ENCODE assay signal across 16 cellular contexts in the genomic region with DNA sequence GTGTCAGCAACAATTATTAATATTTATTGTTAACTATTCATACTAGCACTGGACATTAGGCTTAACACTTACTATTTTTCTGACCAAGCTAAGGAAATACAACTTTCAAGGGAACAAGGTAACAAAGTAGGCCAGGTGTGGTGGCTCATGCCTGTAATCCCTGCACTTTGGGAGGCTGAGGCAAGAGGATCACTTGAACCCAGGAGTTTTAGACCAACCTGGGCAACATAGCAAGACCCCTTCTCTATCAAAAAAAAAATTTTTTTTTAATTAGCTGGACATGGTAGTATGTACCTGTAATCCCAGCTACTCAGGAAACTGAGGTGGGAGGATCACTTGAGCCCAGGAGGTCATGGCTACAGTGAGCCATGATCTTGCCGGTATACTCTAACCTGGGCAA.
A peak's percentile ranks its signal among the peaks of the same experiment; 100 is the strongest.
DNase-seq lines count a peak whose midpoint lies in the region; ATAC-seq and TF ChIP-seq lines count a peak whose summit lies in the region.
"Had no signal": no experiment of that assay in that cellular context is flagged by ENCODE, and none has a peak within 500 bp of the region (broad histone marks: within the 10 kb centered on the region; RNA-seq: fewer than 3 reads in every experiment).

No MANE protein-coding gene starts in this region.

- no peaks in the 10 kb centered on the region for H3K27me3 Mint-ChIP-seq in CD4-positive, alpha-beta T cell
- H3K27me3 Mint-ChIP-seq in WTC11 (ENCODE audit: low read depth) = no peaks in the 10 kb centered on the region
- H3K27me3 Mint-ChIP-seq: CD8-positive, alpha-beta memory T cell; IgD-negative memory B cell had no signal

- H3K23ac ChIP-seq in mesenchymal stem cell (ENCODE audit: low read length in 2 of 2) = no peak overlapping the region

- no peak overlapping the region for H2BK15ac ChIP-seq in mesenchymal stem cell (ENCODE audit: low read depth, poor library complexity, severe bottlenecking)

- no peak overlapping the region for H3K9ac ChIP-seq in mesenchymal stem cell (ENCODE audit: low read length)

- TF ChIP-seq EP300 in transverse colon (IDR thresholded peaks at IDR 0.05; ENCODE audit: low read depth) = no peak
- TF ChIP-seq EP300 in upper lobe of left lung (IDR thresholded peaks at IDR 0.05) = no peak

- no peak overlapping the region for H4K91ac ChIP-seq in mesenchymal stem cell (ENCODE audit: low read length)

- H2BK5ac ChIP-seq in mesenchymal stem cell (ENCODE audit: low read depth, low read length, poor library complexity, severe bottlenecking) = no peak overlapping the region

- H3K4me3 ChIP-seq in mesenchymal stem cell (ENCODE audit: insufficient read depth in 1 of 2, low read depth in 1 of 2, low read length in 2 of 2) = no peak overlapping the region
- H3K4me3 ChIP-seq in transverse colon = no peak overlapping the region
- no peak overlapping the region for H3K4me3 ChIP-seq in right cardiac atrium (ENCODE audit: low read length)
- no peak overlapping the region for H3K4me3 ChIP-seq in upper lobe of left lung
- H3K4me3 ChIP-seq: A549, GM23338 had no signal

- H3K27ac Mint-ChIP-seq in CD4-positive, alpha-beta T cell = peak overlapping the region; percentile 54
- no peak overlapping the region for H3K27ac Mint-ChIP-seq in WTC11
- H3K27ac Mint-ChIP-seq: GM23338 had no signal

- H3K4me2 ChIP-seq in mesenchymal stem cell (ENCODE audit: low read length, poor library complexity, severe bottlenecking) = no peak overlapping the region
- H3K4me2 ChIP-seq: GM23338 had no signal

- no peak for TF ChIP-seq CTCF in CD4-positive, alpha-beta T cell (IDR thresholded peaks at IDR 0.05)
- no peak for TF ChIP-seq CTCF in WTC11 (IDR thresholded peaks at IDR 0.05)
- no peak for TF ChIP-seq CTCF in transverse colon (IDR thresholded peaks at IDR 0.05)
- TF ChIP-seq CTCF in upper lobe of left lung (IDR thresholded peaks at IDR 0.05) = no peak

- TF ChIP-seq POLR2A in transverse colon (IDR thresholded peaks at IDR 0.05) = no peak
- no peak for TF ChIP-seq POLR2A in upper lobe of left lung (IDR thresholded peaks at IDR 0.05)

- no CpG with 5 or more reads among the region's 1 CpG for WGBS in mesenchymal stem cell
- WGBS in transverse colon (ENCODE audit: low coverage in 1 of 2), 2 donors = 100% methylated on average over 1 of the region's 1 CpG
- 100% methylated on average over 1 of the region's 1 CpG for WGBS in right cardiac atrium
- WGBS in upper lobe of left lung, 2 donors = 93 to 100% methylated on average over 1 of the region's 1 CpG

- peaks cover 64% of the 10 kb centered on the region for H3K4me1 Mint-ChIP-seq in CD4-positive, alpha-beta T cell (ENCODE audit: low read depth)
- H3K4me1 Mint-ChIP-seq in WTC11 = peaks cover 17% of the 10 kb centered on the region

- no peak overlapping the region for H3K27ac ChIP-seq in CD4-positive, alpha-beta T cell (ENCODE audit: low read depth, low read length)
- H3K27ac ChIP-seq in mesenchymal stem cell (ENCODE audit: low read length, poor library complexity, severe bottlenecking) (peak overlapping the region; percentile 79), transverse colon (peak overlapping the region; percentile 61 to 79 (median 65)), right cardiac atrium (ENCODE audit: low read length) (no peak overlapping the region), upper lobe of left lung (no peak overlapping the region)

- CTCF ChIA-PET in CD4-positive, alpha-beta T cell (lab: Charles Lee) = interaction anchor here (0.8 kb wide), 1 partner anchor 9 kb away, joined by 3 read pairs; no protein-coding TSS in a partner anchor
- CTCF ChIA-PET in WTC11 (lab: Charles Lee) = interaction anchor here (1.0 kb wide), 1 partner anchor 9 kb away, joined by 3 read pairs; no protein-coding TSS in a partner anchor

- peaks cover 3 to 12% of the 10 kb centered on the region in 2 experiments for H3K36me3 ChIP-seq in mesenchymal stem cell (ENCODE audit: control insufficient read depth in 1 of 2, insufficient read depth in 2 of 2, low read depth in 1 of 2, low read length in 2 of 2)
- no peaks in the 10 kb centered on the region for H3K36me3 ChIP-seq in transverse colon
- H3K36me3 ChIP-seq in upper lobe of left lung = peaks cover 0 to 3% (median 0%) of the 10 kb centered on the region in 4 donors

- no peak overlapping the region for H2BK12ac ChIP-seq in mesenchymal stem cell (ENCODE audit: low read length in 2 of 2)

- peaks cover 10% of the 10 kb centered on the region for H3K4me1 ChIP-seq in mesenchymal stem cell (ENCODE audit: control insufficient read depth, insufficient read depth, low read depth, low read length)
- peaks cover 6 to 50% (median 34%) of the 10 kb centered on the region in 4 donors for H3K4me1 ChIP-seq in transverse colon
- H3K4me1 ChIP-seq in right cardiac atrium (ENCODE audit: control insufficient read depth, insufficient read depth, low read length) = peaks cover 7% of the 10 kb centered on the region
- peaks cover 11 to 35% (median 22%) of the 10 kb centered on the region in 4 donors for H3K4me1 ChIP-seq in upper lobe of left lung

- peaks cover 49% of the 10 kb centered on the region for H3K36me3 Mint-ChIP-seq in CD4-positive, alpha-beta T cell (ENCODE audit: low read depth)
- no peaks in the 10 kb centered on the region for H3K36me3 Mint-ChIP-seq in WTC11

- DNase-seq in CD4-positive, alpha-beta T cell = no peak
- DNase-seq in WTC11 (ENCODE audit: low spot score) (no peak), mesenchymal stem cell (no peak), transverse colon (no peak), right cardiac atrium (no peak), upper lobe of left lung (no peak), T-helper 9 cell (no peak)
- DNase-seq: CD8-positive, alpha-beta memory T cell; DMS153; DMS79 treated with DMSO at 0.1 percent for 48 hours; EL; H7 had no signal

- H4K8ac ChIP-seq in mesenchymal stem cell (ENCODE audit: low read length) = no peak overlapping the region

- H3K4ac ChIP-seq in mesenchymal stem cell (ENCODE audit: low read depth in 1 of 2, low read length in 2 of 2) = no peak overlapping the region

- no peak for ATAC-seq in CD4-positive, alpha-beta T cell (ENCODE audit: poor library complexity)
- ATAC-seq in WTC11 = no peak
- no peak for ATAC-seq in right cardiac atrium
- no peak for ATAC-seq in upper lobe of left lung (ENCODE audit: low FRiP score in 2 of 2)
- ATAC-seq: GM23338 had no signal

- in situ Hi-C loops in transverse colon (cut with MboI; ENCODE audit: low pct_ligation_motif_present in 1 of 4, low pct_unique_long_range_greater_than_20kb in 1 of 4, low sequenced_read_pairs in 3 of 4) = loop anchor here in 1 of 4 donors (25.0 kb wide), 1 partner anchor 206 kb away; no protein-coding TSS in a partner anchor

- H3K18ac ChIP-seq in mesenchymal stem cell (ENCODE audit: low read depth in 1 of 2, low read length in 2 of 2) = no peak overlapping the region

- peak overlapping the region; percentile 88 for H2AK5ac ChIP-seq in mesenchymal stem cell (ENCODE audit: low read length, severe bottlenecking)

- intact Hi-C loops in CD4-positive, alpha-beta T cell (cut with DNase I, micrococcal nuclease) = no loop called here
- intact Hi-C loops in transverse colon (cut with DNase I; ENCODE audit: low total_unique reads) = no loop called here
- intact Hi-C loops in right cardiac atrium (cut with DNase I) = loop anchor here in 1 of 4 donors (10.0 kb wide), 1 partner anchor 189 kb away; no protein-coding TSS in a partner anchor

- no peaks in the 10 kb centered on the region for H3K9me3 ChIP-seq in CD4-positive, alpha-beta T cell (ENCODE audit: control insufficient read depth, low read length)
- H3K9me3 ChIP-seq in mesenchymal stem cell (ENCODE audit: control insufficient read depth, low read length) (no peaks in the 10 kb centered on the region), transverse colon (no peaks in the 10 kb centered on the region), right cardiac atrium (ENCODE audit: control insufficient read depth, low read length) (no peaks in the 10 kb centered on the region), upper lobe of left lung (no peaks in the 10 kb centered on the region)
- H3K9me3 ChIP-seq: A549 had no signal

- H3K79me1 ChIP-seq in mesenchymal stem cell (replicated peaks; ENCODE audit: low read length, poor library complexity, severe bottlenecking) = peaks cover 31% of the 10 kb centered on the region

- H3K14ac ChIP-seq in mesenchymal stem cell (ENCODE audit: low read length in 2 of 2) = no peak overlapping the region

- POLR2A ChIA-PET in CD4-positive, alpha-beta T cell (lab: Charles Lee) = interaction anchor here (1.3 to 1.4 kb wide), 3 partner anchors 8 to 214 kb away, joined by 3 to 7 read pairs (median 5); no protein-coding TSS in a partner anchor
- POLR2A ChIA-PET in WTC11 (lab: Charles Lee) = interaction anchor here (1.8 kb wide), 1 partner anchor 9 kb away, joined by 7 read pairs; no protein-coding TSS in a partner anchor

- no peaks in the 10 kb centered on the region for H3K9me3 Mint-ChIP-seq in CD4-positive, alpha-beta T cell
- peaks cover 8% of the 10 kb centered on the region for H3K9me3 Mint-ChIP-seq in WTC11
- H3K9me3 Mint-ChIP-seq: CD14-positive monocyte; CD8-positive, alpha-beta memory T cell; GM23338; IgD-negative memory B cell had no signal

- H3K27me3 ChIP-seq in CD4-positive, alpha-beta T cell (ENCODE audit: control insufficient read depth, insufficient read depth, low read length) = no peaks in the 10 kb centered on the region
- H3K27me3 ChIP-seq in mesenchymal stem cell (ENCODE audit: control insufficient read depth in 1 of 2, insufficient read depth in 1 of 2, low read length in 2 of 2) = no peaks in the 10 kb centered on the region
- no peaks in the 10 kb centered on the region for H3K27me3 ChIP-seq in transverse colon
- no peaks in the 10 kb centered on the region for H3K27me3 ChIP-seq in right cardiac atrium (ENCODE audit: control insufficient read depth, insufficient read depth)
- H3K27me3 ChIP-seq in upper lobe of left lung = no peaks in the 10 kb centered on the region

- H2AFZ ChIP-seq in mesenchymal stem cell (ENCODE audit: low read depth, low read length) = no peak overlapping the region
- H2AFZ ChIP-seq: GM23338 had no signal

- H2BK120ac ChIP-seq in mesenchymal stem cell (ENCODE audit: low read depth, low read length) = no peak overlapping the region

- no peak overlapping the region for H3K4me3 Mint-ChIP-seq in CD4-positive, alpha-beta T cell
- H3K4me3 Mint-ChIP-seq in WTC11 = no peak overlapping the region
- H3K4me3 Mint-ChIP-seq: CD14-positive monocyte, GM23338, IgD-negative memory B cell had no signal

TF ChIP-seq in WTC11, 78 proteins besides CTCF, POLR2A, EP300 and RAD21:
- TF ChIP-seq ZNF121 (CRISPR knock-in tag; IDR thresholded peaks at IDR 0.05) (peak; percentile 55; the same call in 1 of the 2 replicates), ZNF671 (CRISPR knock-in tag; IDR thresholded peaks at IDR 0.05) (no peak)

Comparison
In these comparisons a context has a peak if more than half of its experiments do, and no peak if none do; other contexts are left out.
1. H3K27ac ChIP-seq: peak in mesenchymal stem cell (single experiment) and transverse colon (4 of 4); none in CD4-positive, alpha-beta T cell (single experiment), right cardiac atrium (single experiment) and upper lobe of left lung (0 of 4).